In genomic region chr11:62665630-62666258, GRCh38 we compare ENCODE assay signal across 8 cellular contexts. TPM values are rescaled to one million over a fixed set of nuclear protein-coding genes. Genes with fewer than 3 reads are reported as not detected.
DNase-seq lines count a peak whose midpoint lies in the region; ATAC-seq and TF ChIP-seq lines count a peak whose summit lies in the region.

No MANE protein-coding gene starts in this region.

- H3K27me3 Mint-ChIP-seq in activated naive CD8-positive, alpha-beta T cell treated with anti-CD3 and anti-CD28 coated beads, Interleukin-2, amount 50 U/mL, for 24 hours = peaks cover 2% of the 10 kb centered on the region

- H3K4me3 Mint-ChIP-seq in activated naive CD8-positive, alpha-beta T cell treated with anti-CD3 and anti-CD28 coated beads, Interleukin-2, amount 50 U/mL, for 24 hours = peak overlapping the region; percentile 99

- no peaks in the 10 kb centered on the region for H3K9me3 ChIP-seq in right atrium auricular region

- no peaks in the 10 kb centered on the region for H3K27me3 ChIP-seq in right atrium auricular region

- peaks cover 55% of the 10 kb centered on the region for H3K4me1 Mint-ChIP-seq in activated naive CD8-positive, alpha-beta T cell treated with anti-CD3 and anti-CD28 coated beads, Interleukin-2, amount 50 U/mL, for 24 hours

- peak; percentile 20 for ATAC-seq in HG03108 (IDR thresholded peaks at IDR 0.05; ENCODE audit: unreplicated experiment)
- ATAC-seq in SK-N-SH treated with all-trans-retinoic acid at 6 μM for 48 hours = peak; percentile 45
- peak; percentile 35 for ATAC-seq in activated naive CD8-positive, alpha-beta T cell treated with anti-CD3 and anti-CD28 coated beads, Interleukin-2, amount 50 U/mL, for 24 hours

- no peak for TF ChIP-seq CTCF in right atrium auricular region (IDR thresholded peaks at IDR 0.05)

- H3K4me1 ChIP-seq in right atrium auricular region = peaks cover 0 to 39% of the 10 kb centered on the region in 2 donors

- H3K27ac Mint-ChIP-seq in activated naive CD8-positive, alpha-beta T cell treated with anti-CD3 and anti-CD28 coated beads, Interleukin-2, amount 50 U/mL, for 24 hours = peak overlapping the region; percentile 99

- peak; percentile 57 for DNase-seq in NCI-H345 (lab: John Stamatoyannopoulos, UW)
- no peak for DNase-seq in NCI-H345 treated with DMSO at 0.1 percent for 48 hours (lab: John Stamatoyannopoulos, UW; ENCODE audit: unreplicated experiment)
- peak; percentile 67 for DNase-seq in activated naive CD8-positive, alpha-beta T cell treated with anti-CD3 and anti-CD28 coated beads, Interleukin-2, amount 50 U/mL, for 24 hours
- DNase-seq in right atrium auricular region (ENCODE audit: low spot score) = peak; percentile 72
- peak; percentile 48 for DNase-seq in renal cortical epithelial cell (ENCODE audit: low read depth)
- no peak for DNase-seq in NCI-H187 (lab: John Stamatoyannopoulos, UW)

- peak overlapping the region; percentile 54 to 93 for H3K4me3 ChIP-seq in right atrium auricular region

- H3K36me3 ChIP-seq in right atrium auricular region = peaks cover 19% of the 10 kb centered on the region

- no peaks in the 10 kb centered on the region for H3K9me3 Mint-ChIP-seq in activated naive CD8-positive, alpha-beta T cell treated with anti-CD3 and anti-CD28 coated beads, Interleukin-2, amount 50 U/mL, for 24 hours

- H3K27ac ChIP-seq in right atrium auricular region = peak overlapping the region; percentile 79 to 89

- peaks cover 68% of the 10 kb centered on the region for H3K36me3 Mint-ChIP-seq in activated naive CD8-positive, alpha-beta T cell treated with anti-CD3 and anti-CD28 coated beads, Interleukin-2, amount 50 U/mL, for 24 hours (ENCODE audit: low read depth)

TF ChIP-seq in SK-N-SH treated with all-trans-retinoic acid at 6 μM for 48 hours, 23 proteins besides CTCF, POLR2A, EP300 and RAD21:
- no peak for TF ChIP-seq BACH2 (CRISPR knock-in tag; IDR thresholded peaks at IDR 0.05; ENCODE audit: borderline replicate concordance)
- no peak for TF ChIP-seq ZFP30 (CRISPR knock-in tag; IDR thresholded peaks at IDR 0.05)
- TF ChIP-seq ZNF70 (CRISPR knock-in tag; IDR thresholded peaks at IDR 0.05) = no peak
- TF ChIP-seq ZC3H10 (CRISPR knock-in tag; IDR thresholded peaks at IDR 0.05) = no peak
- TF ChIP-seq TSHZ2 (CRISPR knock-in tag; IDR thresholded peaks at IDR 0.05) = no peak
- TF ChIP-seq ISL1 (CRISPR knock-in tag; IDR thresholded peaks at IDR 0.05) = no peak
- TF ChIP-seq CREB5 (CRISPR knock-in tag; IDR thresholded peaks at IDR 0.05; ENCODE audit: low read depth) = no peak
- no peak for TF ChIP-seq ZNF8 (CRISPR knock-in tag; IDR thresholded peaks at IDR 0.05)
- no peak for TF ChIP-seq ZFP3 (CRISPR knock-in tag; IDR thresholded peaks at IDR 0.05)
- no peak for TF ChIP-seq OSR1 (CRISPR knock-in tag; IDR thresholded peaks at IDR 0.05)
- no peak for TF ChIP-seq PPARA (CRISPR knock-in tag; IDR thresholded peaks at IDR 0.05; ENCODE audit: borderline replicate concordance)
- no peak for TF ChIP-seq ZNF565 (CRISPR knock-in tag; conservative IDR thresholded peaks at IDR 0.05; ENCODE audit: low read depth)
- no peak for TF ChIP-seq ESRRG (CRISPR knock-in tag; IDR thresholded peaks at IDR 0.05)
- TF ChIP-seq CSDC2 (CRISPR knock-in tag; IDR thresholded peaks at IDR 0.05) = no peak
- TF ChIP-seq TCF4 (CRISPR knock-in tag; IDR thresholded peaks at IDR 0.05; ENCODE audit: borderline replicate concordance) = no peak; the same call in 1 of the 2 replicates

RNA-seq across cellular contexts. Expression of gene CSKMT, which starts 0.6 kb away (rescaled TPM):
- total RNA-seq in right atrium auricular region (1 to 10 TPM in 1 of 2 donors, under 1 TPM in 1; 0.41 to 3.7 TPM), renal cortical epithelial cell (3.6 and 13.5 TPM in 2 replicates)

RNA-seq across cellular contexts. Expression of gene C11orf98, which starts 0.7 kb away (rescaled TPM):
- total RNA-seq in right atrium auricular region (10 to 100 TPM; 40.1 to 44.0 TPM), renal cortical epithelial cell (20.8 and 33.9 TPM in 2 replicates)

RNA-seq across cellular contexts. Expression of gene UQCC3, which starts 5.7 kb away (rescaled TPM):
- 1 to 10 TPM; 5.0 to 8.7 TPM for total RNA-seq in right atrium auricular region
- 4.1 and 6.1 TPM in 2 replicates for total RNA-seq in renal cortical epithelial cell

RNA-seq across cellular contexts. Expression of gene LBHD1, which starts 6.3 kb away (rescaled TPM):
- 1 to 10 TPM; 2.3 to 2.4 TPM for total RNA-seq in right atrium auricular region
- total RNA-seq in renal cortical epithelial cell = 3.9 and 5.0 TPM in 2 replicates

RNA-seq across cellular contexts. Expression of gene INTS5, which starts 12.6 kb away (rescaled TPM):
- total RNA-seq in right atrium auricular region = 10 to 100 TPM; 12.1 to 19.8 TPM
- 28.1 and 33.8 TPM in 2 replicates for total RNA-seq in renal cortical epithelial cell

Comparison
In these comparisons a context has a peak if more than half of its experiments do, and no peak if none do; other contexts are left out.
1. DNase-seq: peak in NCI-H345 (single experiment), activated naive CD8-positive, alpha-beta T cell treated with anti-CD3 and anti-CD28 coated beads, Interleukin-2, amount 50 U/mL, for 24 hours (single experiment), right atrium auricular region (single experiment) and renal cortical epithelial cell (single experiment); none in NCI-H345 treated with DMSO at 0.1 percent for 48 hours (single experiment) and NCI-H187 (0 of 2).
2. Peak in every context shown above with its lines, with median percentiles within 50 percentile points of each other: ATAC-seq.